ENCODE assay signal across 7 cellular contexts in the genomic region with DNA sequence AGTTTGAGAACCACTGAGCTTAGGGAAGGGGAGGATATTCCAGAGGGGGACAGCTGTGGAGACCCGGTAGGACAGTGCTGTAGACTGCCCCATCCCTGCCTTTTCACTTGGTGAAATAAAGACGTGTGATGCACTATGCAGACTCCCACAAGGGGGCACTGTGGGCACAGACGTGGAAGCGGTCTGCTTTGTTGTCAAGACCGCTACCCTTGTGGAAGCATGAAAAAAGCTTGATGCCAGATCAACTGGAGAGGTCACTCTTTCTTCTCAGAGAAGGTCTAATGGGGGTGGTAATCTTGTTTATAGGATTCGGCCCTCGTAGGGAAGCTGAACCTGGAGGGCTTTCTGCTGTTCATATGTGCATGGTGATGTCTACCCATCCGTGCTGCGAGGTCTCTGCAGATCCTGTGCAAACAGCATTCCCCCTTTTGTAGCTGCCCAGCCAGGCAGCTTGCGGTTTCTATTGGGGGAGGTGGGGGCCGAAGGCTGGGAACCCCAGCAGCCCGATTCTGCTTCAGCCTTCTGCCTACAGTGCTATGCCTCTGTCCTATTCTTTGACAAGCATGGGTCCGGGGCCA. TPM values are rescaled to one million over a fixed set of nuclear protein-coding genes. Genes with fewer than 3 reads are reported as not detected.
DNase-seq lines count a peak whose midpoint lies in the region; ATAC-seq and TF ChIP-seq lines count a peak whose summit lies in the region.

No MANE protein-coding gene starts in this region.

- ATAC-seq in HG03280 (IDR thresholded peaks at IDR 0.05; ENCODE audit: unreplicated experiment), result peak; percentile 59
- peak; percentile 90 for ATAC-seq in activated CD8-positive, alpha-beta T cell treated with anti-CD3 and anti-CD28 coated beads for 36 hours

- H3K23ac ChIP-seq in mesenchymal stem cell (ENCODE audit: low read length in 2 of 2), result no peak overlapping the region

- no peak overlapping the region for H4K91ac ChIP-seq in mesenchymal stem cell (ENCODE audit: low read length)

- peaks cover 27% of the 10 kb centered on the region for H3K4me1 Mint-ChIP-seq in activated CD8-positive, alpha-beta T cell treated with anti-CD3 and anti-CD28 coated beads for 36 hours (ENCODE audit: low read depth)

- H3K36me3 ChIP-seq in mesenchymal stem cell (ENCODE audit: control insufficient read depth in 1 of 2, insufficient read depth in 2 of 2, low read depth in 1 of 2, low read length in 2 of 2), result peaks cover 15 to 16% of the 10 kb centered on the region in 2 experiments

- 43% methylated on average over 13 of the region's 13 CpGs for WGBS in mesenchymal stem cell

- no peak overlapping the region for H2BK5ac ChIP-seq in mesenchymal stem cell (ENCODE audit: low read depth, low read length, poor library complexity, severe bottlenecking)

- intact Hi-C loops in activated CD8-positive, alpha-beta T cell treated with anti-CD3 and anti-CD28 coated beads for 36 hours (cut with micrococcal nuclease), result loop anchor here (5.0 to 10.0 kb wide), 2 partner anchors 610 to 1147 kb away; no protein-coding TSS in a partner anchor

- in situ Hi-C loops in GM13977 (cut with MboI; ENCODE audit: low pct_unique_long_range_greater_than_20kb, low sequenced_read_pairs, unreplicated experiment), result loop anchor here (25.0 kb wide), 1 partner anchor 1140 kb away; no protein-coding TSS in a partner anchor

- H3K9me3 ChIP-seq in mesenchymal stem cell (ENCODE audit: control insufficient read depth, low read length), result no peaks in the 10 kb centered on the region

- H2AK5ac ChIP-seq in mesenchymal stem cell (ENCODE audit: low read length, severe bottlenecking), result peak overlapping the region; percentile 9

- no peak overlapping the region for H2BK120ac ChIP-seq in mesenchymal stem cell (ENCODE audit: low read depth, low read length)

- no peaks in the 10 kb centered on the region for H3K27me3 ChIP-seq in mesenchymal stem cell (ENCODE audit: control insufficient read depth in 1 of 2, insufficient read depth in 1 of 2, low read length in 2 of 2)

- H3K36me3 Mint-ChIP-seq in activated CD8-positive, alpha-beta T cell treated with anti-CD3 and anti-CD28 coated beads for 36 hours (ENCODE audit: low read depth), result peaks cover 6% of the 10 kb centered on the region

- H3K9me3 Mint-ChIP-seq in activated CD8-positive, alpha-beta T cell treated with anti-CD3 and anti-CD28 coated beads for 36 hours, result no peaks in the 10 kb centered on the region

- POLR2A ChIA-PET in activated CD8-positive, alpha-beta T cell treated with anti-CD3 and anti-CD28 coated beads for 36 hours (lab: Charles Lee), result interaction anchor here (1.0 kb wide), 1 partner anchor 14 kb away, joined by 3 read pairs; a partner anchor contains a TSS

- H3K14ac ChIP-seq in mesenchymal stem cell (ENCODE audit: low read length in 2 of 2), result no peak overlapping the region

- no peak overlapping the region for H3K27ac Mint-ChIP-seq in activated CD8-positive, alpha-beta T cell treated with anti-CD3 and anti-CD28 coated beads for 36 hours

- H3K79me1 ChIP-seq in mesenchymal stem cell (replicated peaks; ENCODE audit: low read length, poor library complexity, severe bottlenecking), result peaks cover under 1% of the 10 kb centered on the region

- H2BK12ac ChIP-seq in mesenchymal stem cell (ENCODE audit: low read length in 2 of 2), result peak overlapping the region; percentile 7 to 15

- no peak overlapping the region for H3K27ac ChIP-seq in mesenchymal stem cell (ENCODE audit: low read length, poor library complexity, severe bottlenecking)

- peak overlapping the region in 1 of 2 experiments; percentile 42 for H3K18ac ChIP-seq in mesenchymal stem cell (ENCODE audit: low read depth in 1 of 2, low read length in 2 of 2)

- DNase-seq in GM13977 (ENCODE audit: low spot score) (peak; percentile 64), NCI-H748 (lab: John Stamatoyannopoulos, UW; ENCODE audit: unreplicated experiment) (peak; percentile 89), mesenchymal stem cell (peak; percentile 82)
- DNase-seq in activated CD8-positive, alpha-beta T cell treated with anti-CD3 and anti-CD28 coated beads for 36 hours, result peak; percentile 94
- peak; percentile 79 for DNase-seq in effector CD4-positive, alpha-beta T cell
- DNase-seq in stimulated activated CD8-positive, alpha-beta memory T cell treated with anti-CD3 and anti-CD28 coated beads, Interleukin-15, amount 100 ng/mL, for 48 hours (ENCODE audit: low read depth in 2 of 2), result peak; percentile 58 to 64

- H2AFZ ChIP-seq in mesenchymal stem cell (ENCODE audit: low read depth, low read length), result no peak overlapping the region

- H3K4me1 ChIP-seq in mesenchymal stem cell (ENCODE audit: control insufficient read depth, insufficient read depth, low read depth, low read length), result peaks cover 9% of the 10 kb centered on the region

- CTCF ChIA-PET in activated CD8-positive, alpha-beta T cell treated with anti-CD3 and anti-CD28 coated beads for 36 hours (lab: Charles Lee), result interaction anchor here (0.6 to 3.0 kb wide), 45 partner anchors 8 to 1194 kb away, joined by 3 to 34 read pairs (median 4); a partner anchor contains a TSS

- peak overlapping the region; percentile 31 for H4K8ac ChIP-seq in mesenchymal stem cell (ENCODE audit: low read length)

- H3K27me3 Mint-ChIP-seq in activated CD8-positive, alpha-beta T cell treated with anti-CD3 and anti-CD28 coated beads for 36 hours, result no peaks in the 10 kb centered on the region

- no peak overlapping the region for H3K4ac ChIP-seq in mesenchymal stem cell (ENCODE audit: low read depth in 1 of 2, low read length in 2 of 2)

- H3K4me2 ChIP-seq in mesenchymal stem cell (ENCODE audit: low read length, poor library complexity, severe bottlenecking), result no peak overlapping the region

- H3K4me3 ChIP-seq in mesenchymal stem cell (ENCODE audit: insufficient read depth in 1 of 2, low read depth in 1 of 2, low read length in 2 of 2), result no peak overlapping the region

- no peak overlapping the region for H3K4me3 Mint-ChIP-seq in activated CD8-positive, alpha-beta T cell treated with anti-CD3 and anti-CD28 coated beads for 36 hours

- peak overlapping the region; percentile 17 for H3K9ac ChIP-seq in mesenchymal stem cell (ENCODE audit: low read length)

- no peak overlapping the region for H2BK15ac ChIP-seq in mesenchymal stem cell (ENCODE audit: low read depth, poor library complexity, severe bottlenecking)

- TF ChIP-seq CTCF in GM13977 (IDR thresholded peaks at IDR 0.05; ENCODE audit: extremely low read depth, insufficient read depth, missing control alignments), result peak; percentile 93
- peak; percentile 82 for TF ChIP-seq CTCF in activated CD8-positive, alpha-beta T cell treated with anti-CD3 and anti-CD28 coated beads for 36 hours (IDR thresholded peaks at IDR 0.05)

RNA-seq across cellular contexts. Expression of a gene that starts 13.7 kb away (rescaled TPM):
- total RNA-seq in activated CD8-positive, alpha-beta T cell treated with anti-CD3 and anti-CD28 coated beads for 36 hours, result 1,000 to 10,000 TPM; 2,061 to 2,067 TPM
- polyA plus RNA-seq in mesenchymal stem cell (2013, experiment 1 of 2), result 3,857 TPM
- 3,991 TPM for polyA plus RNA-seq in mesenchymal stem cell (2013, experiment 2 of 2)

RNA-seq across cellular contexts. Expression of a gene that starts 18.1 kb away (rescaled TPM):
- total RNA-seq in activated CD8-positive, alpha-beta T cell treated with anti-CD3 and anti-CD28 coated beads for 36 hours, result 10 to 100 TPM; 16.2 to 17.5 TPM
- 8.4 TPM for polyA plus RNA-seq in mesenchymal stem cell (2013, experiment 1 of 2)
- 8.7 TPM for polyA plus RNA-seq in mesenchymal stem cell (2013, experiment 2 of 2)
